Comparison of ENCODE assay signal across 15 cellular contexts in genomic region chr21:16213518-16213917, GRCh38.
A peak's percentile ranks its signal among the peaks of the same experiment; 100 is the strongest.
DNase-seq lines count a peak whose midpoint lies in the region; ATAC-seq and TF ChIP-seq lines count a peak whose summit lies in the region.
"Had no signal": no experiment of that assay in that cellular context is flagged by ENCODE, and none has a peak within 500 bp of the region (broad histone marks: within the 10 kb centered on the region; RNA-seq: fewer than 3 reads in every experiment).

No MANE protein-coding gene starts in this region.

- H3K9me3 ChIP-seq in ascending aorta = no peaks in the 10 kb centered on the region
- H3K9me3 ChIP-seq in psoas muscle = no peaks in the 10 kb centered on the region
- H3K9me3 ChIP-seq in tibial nerve = no peaks in the 10 kb centered on the region
- H3K9me3 ChIP-seq in SK-N-SH = no peaks in the 10 kb centered on the region
- H3K9me3 ChIP-seq: A549, BE2C had no signal

- no peak for TF ChIP-seq POLR2A in tibial nerve (IDR thresholded peaks at IDR 0.05)

- ATAC-seq in psoas muscle (peak; percentile 63 to 72 (median 66)), GM19463 (IDR thresholded peaks at IDR 0.05; ENCODE audit: unreplicated experiment) (no peak), HG03139 (IDR thresholded peaks at IDR 0.05; ENCODE audit: unreplicated experiment) (no peak)
- ATAC-seq: A549 had no signal

- DNase-seq in ascending aorta (ENCODE audit: low spot score in 2 of 2) (no peak), dorsolateral prefrontal cortex (no peak), psoas muscle (no peak), tibial nerve (ENCODE audit: low spot score in 2 of 2) (no peak), SK-N-SH (no peak)
- DNase-seq: BE2C; CD4-positive, alpha-beta memory T cell; DMS79; GOT3; H9 had no signal

- H3K27ac ChIP-seq in VCaP (peak overlapping the region; percentile 93), ascending aorta (peak overlapping the region; percentile 3 to 67), dorsolateral prefrontal cortex (peak overlapping the region in 44 of 59 donors; percentile 5 to 91 (median 76)), psoas muscle (peak overlapping the region; percentile 79), tibial nerve (peak overlapping the region in 2 of 4 donors; percentile 84 to 92), SK-N-SH (ENCODE audit: low read depth in 2 of 2, low read length in 1 of 2) (no peak overlapping the region)
- H3K27ac ChIP-seq: A549, C4-2B had no signal

- H3K27me3 ChIP-seq in ascending aorta (no peaks in the 10 kb centered on the region), dorsolateral prefrontal cortex (no peaks in the 10 kb centered on the region), psoas muscle (ENCODE audit: insufficient read depth in 3 of 3, low read length in 2 of 3) (no peaks in the 10 kb centered on the region), tibial nerve (no peaks in the 10 kb centered on the region), SK-N-SH (ENCODE audit: insufficient read depth) (no peaks in the 10 kb centered on the region)
- H3K27me3 ChIP-seq: BE2C had no signal

- H3K36me3 ChIP-seq in ascending aorta = no peaks in the 10 kb centered on the region
- H3K36me3 ChIP-seq in psoas muscle (ENCODE audit: insufficient read depth in 1 of 2, low read depth in 1 of 2) = no peaks in the 10 kb centered on the region
- no peaks in the 10 kb centered on the region for H3K36me3 ChIP-seq in tibial nerve
- no peaks in the 10 kb centered on the region for H3K36me3 ChIP-seq in SK-N-SH (replicated peaks in 1 of 2; ENCODE audit: control insufficient read depth in 1 of 2, insufficient read depth in 2 of 2, low read length in 1 of 2)
- H3K36me3 ChIP-seq: BE2C had no signal

- TF ChIP-seq EP300 in tibial nerve (IDR thresholded peaks at IDR 0.05) (no peak), SK-N-SH (IDR thresholded peaks at IDR 0.05; ENCODE audit: borderline replicate concordance in 1 of 2, low read depth in 1 of 2, low read length in 1 of 2) (no peak)

- peaks cover 0 to 8% of the 10 kb centered on the region in 2 donors for H3K4me1 ChIP-seq in ascending aorta
- peaks cover 24% of the 10 kb centered on the region for H3K4me1 ChIP-seq in psoas muscle
- peaks cover 0 to 72% (median 20%) of the 10 kb centered on the region in 4 donors for H3K4me1 ChIP-seq in tibial nerve
- no peaks in the 10 kb centered on the region for H3K4me1 ChIP-seq in SK-N-SH (ENCODE audit: control insufficient read depth in 1 of 2, insufficient read depth in 2 of 2, low read depth in 1 of 2, low read length in 1 of 2)
- H3K4me1 ChIP-seq: BE2C had no signal

- no peak for TF ChIP-seq RAD21 in SK-N-SH (IDR thresholded peaks at IDR 0.05; ENCODE audit: low read length)

- H3K9me2 ChIP-seq in SK-N-SH = no peaks in the 10 kb centered on the region

- H3K79me2 ChIP-seq in SK-N-SH (ENCODE audit: insufficient read depth) = no peaks in the 10 kb centered on the region

- intact Hi-C loops in ascending aorta (cut with DNase I) (loop anchor here (2.0 kb wide), 1 partner anchor 17 kb away; no protein-coding TSS in a partner anchor), dorsolateral prefrontal cortex (cut with DNase I) (no loop called here), psoas muscle (cut with DNase I) (loop anchor here (5.0 to 10.0 kb wide), 2 partner anchors 94 to 211 kb away; no protein-coding TSS in a partner anchor)

- no peak overlapping the region for H3K9ac ChIP-seq in SK-N-SH

- H3K4me3 ChIP-seq in ascending aorta (no peak overlapping the region), dorsolateral prefrontal cortex (no peak overlapping the region), psoas muscle (peak overlapping the region; percentile 65), tibial nerve (no peak overlapping the region), SK-N-SH (ENCODE audit: low read depth in 2 of 2, low read length in 1 of 2) (no peak overlapping the region)
- H3K4me3 ChIP-seq: A549 had no signal

- no peak overlapping the region for H3K4me2 ChIP-seq in SK-N-SH
- H3K4me2 ChIP-seq: A549 had no signal

- H4K20me1 ChIP-seq in SK-N-SH (ENCODE audit: insufficient read depth) = no peaks in the 10 kb centered on the region

- CTCF ChIA-PET in SK-N-SH (lab: Yijun Ruan, JAX) = no interaction called here

- no peak overlapping the region for H2AFZ ChIP-seq in SK-N-SH (ENCODE audit: low read depth)

- no peaks in the 10 kb centered on the region for H3F3A ChIP-seq in SK-N-SH (replicated peaks; ENCODE audit: insufficient read depth)

- POLR2A ChIA-PET in SK-N-SH (lab: Yijun Ruan, JAX) = no interaction called here

- TF ChIP-seq CTCF in VCaP (conservative IDR thresholded peaks at IDR 0.05) (no peak), ascending aorta (IDR thresholded peaks at IDR 0.05) (no peak), dorsolateral prefrontal cortex (IDR thresholded peaks at IDR 0.05 in 54 of 56, conservative IDR thresholded peaks at IDR 0.05 in 2 of 56; ENCODE audit: low read depth in 1 of 56, partially characterized antibody in 56 of 56) (no peak), psoas muscle (IDR thresholded peaks at IDR 0.05) (no peak), tibial nerve (IDR thresholded peaks at IDR 0.05) (no peak), SK-N-SH (IDR thresholded peaks at IDR 0.05) (no peak)

- WGBS in psoas muscle, 3 donors = 42 to 76% (median 71%) methylated on average over 3 of the region's 3 CpGs
- 90 to 91% methylated on average over 3 of the region's 3 CpGs for WGBS in tibial nerve, 2 donors
- 48% methylated on average over 3 of the region's 3 CpGs for WGBS in SK-N-SH (ENCODE audit: low lambda C conversion rate)

TF ChIP-seq in SK-N-SH, 30 proteins besides CTCF, POLR2A, EP300 and RAD21 (continues in another document):
- no peak for TF ChIP-seq CHD2 (IDR thresholded peaks at IDR 0.05; ENCODE audit: low read length, partially characterized antibody)
- no peak for TF ChIP-seq USF1 (IDR thresholded peaks at IDR 0.05; ENCODE audit: borderline replicate concordance, low read depth)
- no peak for TF ChIP-seq TCF12 (IDR thresholded peaks at IDR 0.05)
- no peak for TF ChIP-seq REST (IDR thresholded peaks at IDR 0.05; ENCODE audit: low read depth, low read length)
- TF ChIP-seq USF2 (IDR thresholded peaks at IDR 0.05; ENCODE audit: borderline replicate concordance, low read depth, low read length) = no peak
- TF ChIP-seq MAX (IDR thresholded peaks at IDR 0.05; ENCODE audit: low read depth) = no peak
- no peak for TF ChIP-seq FOXM1 (IDR thresholded peaks at IDR 0.05; ENCODE audit: low read depth)
- no peak for TF ChIP-seq JUND (IDR thresholded peaks at IDR 0.05)
- no peak for TF ChIP-seq SMC3 (IDR thresholded peaks at IDR 0.05; ENCODE audit: low read depth, low read length)
- TF ChIP-seq IRF3 (IDR thresholded peaks at IDR 0.05; ENCODE audit: low read depth, low read length) = no peak
- TF ChIP-seq TEAD4 (IDR thresholded peaks at IDR 0.05; ENCODE audit: borderline replicate concordance, insufficient read depth) = no peak
- TF ChIP-seq GATA2 (CRISPR knock-in tag; IDR thresholded peaks at IDR 0.05) = no peak
- TF ChIP-seq MEF2A (IDR thresholded peaks at IDR 0.05; ENCODE audit: borderline replicate concordance, low read depth) = no peak

Comparison
In these comparisons a context has a peak if more than half of its experiments do, and no peak if none do; other contexts are left out.
1. H3K27ac ChIP-seq: peak in VCaP (single experiment), ascending aorta (2 of 2), dorsolateral prefrontal cortex (44 of 59) and psoas muscle (single experiment); none in SK-N-SH (0 of 2).
2. ATAC-seq: peak in psoas muscle (4 of 4); none in GM19463 (single experiment) and HG03139 (single experiment).
3. intact Hi-C loops: an anchor here in ascending aorta (2.0 kb wide) and psoas muscle (5.0 to 10.0 kb wide); none called in dorsolateral prefrontal cortex.